In genomic region chr14:60241091-60241490, GRCh38 we compare ENCODE assay signal across 14 cellular contexts. TPM values are rescaled to one million over a fixed set of nuclear protein-coding genes. Genes with fewer than 3 reads are reported as not detected.
A peak's percentile ranks its signal among the peaks of the same experiment; 100 is the strongest.
DNase-seq lines count a peak whose midpoint lies in the region; ATAC-seq and TF ChIP-seq lines count a peak whose summit lies in the region.
"Had no signal": no experiment of that assay in that cellular context is flagged by ENCODE, and none has a peak within 500 bp of the region (broad histone marks: within the 10 kb centered on the region; RNA-seq: fewer than 3 reads in every experiment).

No MANE protein-coding gene starts in this region.

- H3K4me1 ChIP-seq in adipocyte (ENCODE audit: control insufficient read depth, insufficient read depth, low read length) (peaks cover 13% of the 10 kb centered on the region), esophagus squamous epithelium (no peaks in the 10 kb centered on the region)

- TF ChIP-seq POLR2A in esophagus squamous epithelium (IDR thresholded peaks at IDR 0.05) = no peak

- TF ChIP-seq CTCF in fibroblast of the aortic adventitia (IDR thresholded peaks at IDR 0.05; ENCODE audit: insufficient read depth, low read length) (no peak), esophagus squamous epithelium (IDR thresholded peaks at IDR 0.05) (no peak)

- peak overlapping the region; percentile 27 for H3K9ac ChIP-seq in adipocyte (ENCODE audit: low read length)
- H3K9ac ChIP-seq: BLaER1 treated with 17β-estradiol and CSF1 and Interleukin-3, amounts not matched to agents 10 nM and 100 nM had no signal

- H3K27ac ChIP-seq in esophagus squamous epithelium = no peak overlapping the region
- H3K27ac ChIP-seq: BLaER1 treated with 17β-estradiol and CSF1 and Interleukin-3, amounts not matched to agents 10 nM and 100 nM; HL-60 had no signal

- H3K9me3 ChIP-seq in adipocyte (ENCODE audit: control insufficient read depth, low read length) (no peaks in the 10 kb centered on the region), esophagus squamous epithelium (no peaks in the 10 kb centered on the region)
- H3K9me3 ChIP-seq: BLaER1 treated with 17β-estradiol and CSF1 and Interleukin-3, amounts not matched to agents 10 nM and 100 nM had no signal

- intact Hi-C loops in sciatic nerve (cut with DNase I) = no loop called here
- intact Hi-C loops in esophagus squamous epithelium (cut with DNase I) = loop anchor here (10.0 kb wide), 1 partner anchor 146 kb away; the partner anchor contains the start of gene PCNX4

- H3K27me3 ChIP-seq in adipocyte (replicated peaks; ENCODE audit: control insufficient read depth, insufficient read depth, low read length) (no peaks in the 10 kb centered on the region), esophagus squamous epithelium (no peaks in the 10 kb centered on the region)
- H3K27me3 ChIP-seq: BLaER1 treated with 17β-estradiol and CSF1 and Interleukin-3, amounts not matched to agents 10 nM and 100 nM had no signal

- H3K36me3 ChIP-seq in adipocyte (ENCODE audit: control insufficient read depth, insufficient read depth, low read length, severe bottlenecking) (no peaks in the 10 kb centered on the region), esophagus squamous epithelium (no peaks in the 10 kb centered on the region)
- H3K36me3 ChIP-seq: BLaER1 treated with 17β-estradiol and CSF1 and Interleukin-3, amounts not matched to agents 10 nM and 100 nM had no signal

- H3K4me3 ChIP-seq in adipocyte (ENCODE audit: low read length) (peak overlapping the region; percentile 39), fibroblast of the aortic adventitia (ENCODE audit: low read depth, low read length) (no peak overlapping the region), esophagus squamous epithelium (no peak overlapping the region)
- H3K4me3 ChIP-seq: BLaER1 treated with 17β-estradiol and CSF1 and Interleukin-3, amounts not matched to agents 10 nM and 100 nM had no signal

- 38 to 57% methylated on average over 1 of the region's 1 CpG for WGBS in esophagus squamous epithelium, 2 donors

- ATAC-seq in sciatic nerve = peak; percentile 93
- ATAC-seq: CD8-positive, alpha-beta T cell had no signal

- no peak for DNase-seq in adipocyte (ENCODE audit: low read depth)
- DNase-seq in fibroblast of the aortic adventitia (ENCODE audit: low read depth) = peak; percentile 16
- DNase-seq in sciatic nerve (ENCODE audit: low spot score) = no peak
- DNase-seq in NCI-H2029 (lab: John Stamatoyannopoulos, UW) = no peak
- DNase-seq in activated CD4-positive, alpha-beta T cell treated with anti-CD3 and anti-CD28 coated beads, Interleukin-2, amount 50 U/mL, for 1 hour = no peak
- no peak for DNase-seq in esophagus squamous epithelium (lab: John Stamatoyannopoulos, UW)
- DNase-seq: Calu3; CD8-positive, alpha-beta T cell; DMS79 treated with DMSO at 0.1 percent for 48 hours; GF-D8; GOT3; H9 had no signal

RNA-seq across cellular contexts. Expression of gene PPM1A, which starts 7.9 kb away (rescaled TPM):
- total RNA-seq in fibroblast of the aortic adventitia (ENCODE audit: low replicate concordance) (30.9 and 31.0 TPM in 2 replicates), sciatic nerve (74.0 TPM), esophagus squamous epithelium (10 to 100 TPM; 16.7 to 34.3 (median 22.7) TPM)
